ENCODE assay signal across 22 cellular contexts in genomic region chr22:50735739-50736030, GRCh38. TPM values are rescaled to one million over a fixed set of nuclear protein-coding genes. Genes with fewer than 3 reads are reported as not detected.
DNase-seq lines count a peak whose midpoint lies in the region; ATAC-seq and TF ChIP-seq lines count a peak whose summit lies in the region.
"Had no signal": no experiment of that assay in that cellular context is flagged by ENCODE, and none has a peak within 500 bp of the region (broad histone marks: within the 10 kb centered on the region; RNA-seq: fewer than 3 reads in every experiment).

No MANE protein-coding gene starts in this region.

- H3K9me3 ChIP-seq in mesenchymal stem cell (ENCODE audit: control insufficient read depth, low read length): no peaks in the 10 kb centered on the region
- H3K9me3 ChIP-seq in sigmoid colon: no peaks in the 10 kb centered on the region
- peaks cover 0 to 2% of the 10 kb centered on the region in 2 donors for H3K9me3 ChIP-seq in neuronal stem cell (replicated peaks in 1 of 2; ENCODE audit: control insufficient read depth in 2 of 2, insufficient read depth in 1 of 2, low read depth in 1 of 2, low read length in 2 of 2)
- H3K9me3 ChIP-seq: BE2C, BLaER1 had no signal

- peak; percentile 0 for DNase-seq in left cardiac atrium
- DNase-seq in cardiac septum (ENCODE audit: low spot score): no peak
- no peak for DNase-seq in mesenchymal stem cell
- DNase-seq in sigmoid colon: peak; percentile 56
- no peak for DNase-seq in neuronal stem cell (ENCODE audit: low spot score)
- DNase-seq in nucleus accumbens (lab: John Stamatoyannopoulos, UW): no peak
- DNase-seq: 8988T; ACHN; BE2C; C1 segment of cervical spinal cord; Calu3; CD4-positive, alpha-beta memory T cell; CD4-positive, CD25-positive, alpha-beta regulatory T cell; CD8-positive, alpha-beta memory T cell; COR-L47; DMS79 treated with DMSO at 0.1 percent for 48 hours; GF-D8 had no signal

- H4K8ac ChIP-seq in mesenchymal stem cell (ENCODE audit: low read length): no peak overlapping the region
- no peak overlapping the region for H4K8ac ChIP-seq in neuronal stem cell (ENCODE audit: low read depth, low read length)

- H3K4me1 ChIP-seq in mesenchymal stem cell (ENCODE audit: control insufficient read depth, insufficient read depth, low read depth, low read length) (peaks cover 12% of the 10 kb centered on the region), sigmoid colon (peaks cover 0 to 15% (median 11%) of the 10 kb centered on the region in 4 donors), neuronal stem cell (ENCODE audit: control insufficient read depth in 2 of 2, insufficient read depth in 1 of 2, low read depth in 1 of 2, low read length in 2 of 2) (peaks cover 0 to 9% of the 10 kb centered on the region in 2 donors)

- H2AFZ ChIP-seq in mesenchymal stem cell (ENCODE audit: low read depth, low read length) (no peak overlapping the region), neuronal stem cell (ENCODE audit: low read length) (no peak overlapping the region)

- no peak overlapping the region for H2BK12ac ChIP-seq in mesenchymal stem cell (ENCODE audit: low read length in 2 of 2)
- no peak overlapping the region for H2BK12ac ChIP-seq in neuronal stem cell (ENCODE audit: low read length)

- no peak overlapping the region for H3K27ac ChIP-seq in mesenchymal stem cell (ENCODE audit: low read length, poor library complexity, severe bottlenecking)
- H3K27ac ChIP-seq in sigmoid colon: no peak overlapping the region
- no peak overlapping the region for H3K27ac ChIP-seq in neuronal stem cell (replicated peaks; ENCODE audit: low read length)
- H3K27ac ChIP-seq: BLaER1 had no signal

- no peak for ATAC-seq in left cardiac atrium
- no peak for ATAC-seq in activated T-helper 17 cell treated with anti-CD3 and anti-CD28 coated beads, Interleukin-2, amount 50 U/mL, for 72 hours (replicated peaks)

- peaks cover 4% of the 10 kb centered on the region for H3K27me3 Mint-ChIP-seq in activated T-helper 17 cell treated with anti-CD3 and anti-CD28 coated beads, Interleukin-2, amount 50 U/mL, for 72 hours

- no peaks in the 10 kb centered on the region for H3K9me3 Mint-ChIP-seq in activated T-helper 17 cell treated with anti-CD3 and anti-CD28 coated beads, Interleukin-2, amount 50 U/mL, for 72 hours
- H3K9me3 Mint-ChIP-seq: CD4-positive, alpha-beta memory T cell; CD4-positive, CD25-positive, alpha-beta regulatory T cell; CD8-positive, alpha-beta memory T cell had no signal

- H2BK15ac ChIP-seq in mesenchymal stem cell (ENCODE audit: low read depth, poor library complexity, severe bottlenecking) (no peak overlapping the region), neuronal stem cell (ENCODE audit: low read length) (no peak overlapping the region)

- H3K36me3 ChIP-seq in mesenchymal stem cell (ENCODE audit: control insufficient read depth in 1 of 2, insufficient read depth in 2 of 2, low read depth in 1 of 2, low read length in 2 of 2) (no peaks in the 10 kb centered on the region), sigmoid colon (no peaks in the 10 kb centered on the region), neuronal stem cell (replicated peaks in 1 of 2; ENCODE audit: control insufficient read depth in 2 of 2, insufficient read depth in 2 of 2, low read length in 2 of 2) (no peaks in the 10 kb centered on the region)
- H3K36me3 ChIP-seq: BE2C had no signal

- H3K36me3 Mint-ChIP-seq in activated T-helper 17 cell treated with anti-CD3 and anti-CD28 coated beads, Interleukin-2, amount 50 U/mL, for 72 hours (ENCODE audit: low read depth): no peaks in the 10 kb centered on the region
- H3K36me3 Mint-ChIP-seq: CD14-positive monocyte; CD4-positive, alpha-beta memory T cell; CD4-positive, CD25-positive, alpha-beta regulatory T cell; CD8-positive, alpha-beta memory T cell had no signal

- H3K4me1 Mint-ChIP-seq in activated T-helper 17 cell treated with anti-CD3 and anti-CD28 coated beads, Interleukin-2, amount 50 U/mL, for 72 hours: no peaks in the 10 kb centered on the region
- H3K4me1 Mint-ChIP-seq: CD14-positive monocyte had no signal

- intact Hi-C loops in left cardiac atrium (cut with DNase I): no loop called here
- intact Hi-C loops in cardiac septum (cut with DNase I): no loop called here
- intact Hi-C loops in sigmoid colon (cut with DNase I): no loop called here

- no peak overlapping the region for H3K4ac ChIP-seq in mesenchymal stem cell (ENCODE audit: low read depth in 1 of 2, low read length in 2 of 2)
- H3K4ac ChIP-seq in neuronal stem cell (ENCODE audit: low read length): no peak overlapping the region

- no peak overlapping the region for H3K4me3 ChIP-seq in mesenchymal stem cell (ENCODE audit: insufficient read depth in 1 of 2, low read depth in 1 of 2, low read length in 2 of 2)
- no peak overlapping the region for H3K4me3 ChIP-seq in sigmoid colon
- H3K4me3 ChIP-seq in neuronal stem cell (ENCODE audit: low read length in 2 of 2): no peak overlapping the region
- H3K4me3 ChIP-seq: BLaER1 had no signal

- H2BK5ac ChIP-seq in mesenchymal stem cell (ENCODE audit: low read depth, low read length, poor library complexity, severe bottlenecking) (no peak overlapping the region), neuronal stem cell (ENCODE audit: low read length) (no peak overlapping the region)

- 96% methylated on average over 4 of the region's 6 CpGs for WGBS in mesenchymal stem cell
- WGBS in sigmoid colon, 2 donors: 77 to 79% methylated on average over 6 of the region's 6 CpGs
- WGBS in neuronal stem cell (ENCODE audit: extremely low coverage in 2 of 2, insufficient read length in 2 of 2, insufficient replicate concordance in 1 of 2), 2 donors: no CpG with 5 or more reads among the region's 6 CpGs

- H3K4me3 Mint-ChIP-seq in activated T-helper 17 cell treated with anti-CD3 and anti-CD28 coated beads, Interleukin-2, amount 50 U/mL, for 72 hours: no peak overlapping the region
- H3K4me3 Mint-ChIP-seq: CD14-positive monocyte; CD4-positive, alpha-beta memory T cell; CD4-positive, CD25-positive, alpha-beta regulatory T cell; CD8-positive, alpha-beta memory T cell had no signal

- H2AK5ac ChIP-seq in mesenchymal stem cell (ENCODE audit: low read length, severe bottlenecking) (no peak overlapping the region), neuronal stem cell (ENCODE audit: low read depth, low read length) (no peak overlapping the region)

- no peak for TF ChIP-seq POLR2A in sigmoid colon (IDR thresholded peaks at IDR 0.05)

- H3K23ac ChIP-seq in mesenchymal stem cell (ENCODE audit: low read length in 2 of 2) (no peak overlapping the region), neuronal stem cell (ENCODE audit: low read depth, low read length, poor library complexity) (no peak overlapping the region)

- H3K14ac ChIP-seq in mesenchymal stem cell (ENCODE audit: low read length in 2 of 2) (no peak overlapping the region), neuronal stem cell (ENCODE audit: low read length) (no peak overlapping the region)

- TF ChIP-seq CTCF in sigmoid colon (IDR thresholded peaks at IDR 0.05): no peak

- H3K79me1 ChIP-seq in mesenchymal stem cell (replicated peaks; ENCODE audit: low read length, poor library complexity, severe bottlenecking) (no peaks in the 10 kb centered on the region), neuronal stem cell (ENCODE audit: low read depth, low read length) (peaks cover 2% of the 10 kb centered on the region)

- peak overlapping the region; percentile 11 for H4K91ac ChIP-seq in mesenchymal stem cell (ENCODE audit: low read length)
- no peak overlapping the region for H4K91ac ChIP-seq in neuronal stem cell (ENCODE audit: low read depth, low read length, poor library complexity)

- H3K18ac ChIP-seq in mesenchymal stem cell (ENCODE audit: low read depth in 1 of 2, low read length in 2 of 2): no peak overlapping the region
- no peak overlapping the region for H3K18ac ChIP-seq in neuronal stem cell (ENCODE audit: low read length)

- H3K27ac Mint-ChIP-seq in activated T-helper 17 cell treated with anti-CD3 and anti-CD28 coated beads, Interleukin-2, amount 50 U/mL, for 72 hours: no peak overlapping the region
- H3K27ac Mint-ChIP-seq: CD8-positive, alpha-beta memory T cell had no signal

- H3K27me3 ChIP-seq in mesenchymal stem cell (ENCODE audit: control insufficient read depth in 1 of 2, insufficient read depth in 1 of 2, low read length in 2 of 2) (peaks cover 48 to 67% of the 10 kb centered on the region in 2 experiments), sigmoid colon (peaks cover 10 to 28% (median 20%) of the 10 kb centered on the region in 3 donors), neuronal stem cell (ENCODE audit: control insufficient read depth in 3 of 3, insufficient read depth in 3 of 3, low read depth in 1 of 3, low read length in 3 of 3) (peaks cover 0 to 20% (median 0%) of the 10 kb centered on the region in 3 experiments)
- H3K27me3 ChIP-seq: BE2C, BLaER1 had no signal

- H2BK120ac ChIP-seq in mesenchymal stem cell (ENCODE audit: low read depth, low read length) (no peak overlapping the region), neuronal stem cell (ENCODE audit: low read depth, low read length) (no peak overlapping the region)

- no peak overlapping the region for H3K9ac ChIP-seq in mesenchymal stem cell (ENCODE audit: low read length)
- no peak overlapping the region for H3K9ac ChIP-seq in neuronal stem cell (ENCODE audit: low read depth, low read length, poor library complexity)
- H3K9ac ChIP-seq: BLaER1 had no signal

- TF ChIP-seq EP300 in sigmoid colon (IDR thresholded peaks at IDR 0.05): no peak

- H3K4me2 ChIP-seq in mesenchymal stem cell (ENCODE audit: low read length, poor library complexity, severe bottlenecking) (no peak overlapping the region), neuronal stem cell (ENCODE audit: insufficient read depth, low read length, poor library complexity, severe bottlenecking) (no peak overlapping the region)
- H3K4me2 ChIP-seq: BLaER1 had no signal

RNA-seq across cellular contexts. Expression of gene ACR, which starts 2.3 kb away (rescaled TPM):
- total RNA-seq in left cardiac atrium (1 to 10 TPM in 1 of 2 donors, not detected in 1; 1.5 TPM), cardiac septum (0.40 TPM), sigmoid colon (under 1 TPM in 1 of 4 donors, not detected in 3; 0.68 TPM)
- 0.03 TPM for polyA plus RNA-seq in mesenchymal stem cell (2013, experiment 1 of 2)
- polyA plus RNA-seq in mesenchymal stem cell (2013, experiment 2 of 2): not detected
- under 1 TPM in 1 of 3 donors, not detected in 2; 0.06 TPM for polyA plus RNA-seq in sigmoid colon
- total RNA-seq in activated T-helper 17 cell treated with anti-CD3 and anti-CD28 coated beads, Interleukin-2, amount 50 U/mL, for 72 hours: not detected
- polyA plus RNA-seq in neuronal stem cell (2013, experiment 1 of 2): 0.61 TPM
- polyA plus RNA-seq in neuronal stem cell (2013, experiment 2 of 2): 0.48 TPM
- total RNA-seq: A673; Calu3; CD4-positive, alpha-beta memory T cell; CD4-positive, CD25-positive, alpha-beta regulatory T cell; CD8-positive, alpha-beta memory T cell had no signal
- polyA plus RNA-seq: AG04450; CD14-positive monocyte; CD4-positive, alpha-beta memory T cell; CD4-positive, CD25-positive, alpha-beta regulatory T cell; CD8-positive, alpha-beta memory T cell had no signal

RNA-seq across cellular contexts. Expression of gene RABL2B, which starts 47.8 kb away (rescaled TPM):
- total RNA-seq in left cardiac atrium (10 to 100 TPM; 10.2 to 11.0 TPM), cardiac septum (9.2 TPM), sigmoid colon (10 to 100 TPM; 10.3 to 29.6 (median 13.8) TPM)
- 18.5 TPM for polyA plus RNA-seq in mesenchymal stem cell (2013, experiment 1 of 2)
- polyA plus RNA-seq in mesenchymal stem cell (2013, experiment 2 of 2): 16.0 TPM
- 10 to 100 TPM; 10.4 to 18.0 (median 17.6) TPM for polyA plus RNA-seq in sigmoid colon
- 10 to 100 TPM; 17.6 to 20.1 TPM for total RNA-seq in activated T-helper 17 cell treated with anti-CD3 and anti-CD28 coated beads, Interleukin-2, amount 50 U/mL, for 72 hours
- polyA plus RNA-seq in neuronal stem cell (2013, experiment 1 of 2): 26.7 TPM
- 27.6 TPM for polyA plus RNA-seq in neuronal stem cell (2013, experiment 2 of 2)

Comparison
In these comparisons a context has a peak if more than half of its experiments do, and no peak if none do; other contexts are left out.
1. DNase-seq: peak in left cardiac atrium (single experiment) and sigmoid colon (single experiment); none in cardiac septum (single experiment), mesenchymal stem cell (single experiment), neuronal stem cell (single experiment) and nucleus accumbens (0 of 56).